15 cellular contexts compared by ENCODE assay signal in the genomic region with DNA sequence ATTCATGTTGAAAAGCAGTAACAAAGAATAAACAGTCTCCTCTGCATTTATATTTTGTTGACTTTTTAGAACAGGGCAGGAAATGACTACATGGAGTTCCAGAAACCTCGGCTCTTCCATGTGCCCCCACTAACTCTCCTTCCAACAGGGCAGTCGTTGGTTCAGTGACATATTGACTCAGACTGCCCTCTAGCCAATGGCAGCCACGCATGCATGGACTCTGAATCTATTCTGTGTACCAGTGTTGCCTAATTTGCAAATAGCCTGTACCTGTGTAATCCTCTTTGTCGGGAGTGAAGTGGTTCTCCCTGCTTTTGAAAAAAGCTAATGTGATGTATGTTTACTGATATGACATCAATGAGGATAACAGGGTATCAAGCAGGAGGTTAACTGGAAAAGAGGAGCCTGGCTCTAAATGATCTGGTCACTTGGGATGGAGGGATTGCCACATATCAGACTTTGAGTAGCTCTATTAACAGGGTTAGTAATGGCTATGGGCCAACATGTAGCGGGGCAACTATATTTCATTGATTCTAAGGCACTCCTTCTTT. TPM values are rescaled to one million over a fixed set of nuclear protein-coding genes. Genes with fewer than 3 reads are reported as not detected.
DNase-seq lines count a peak whose midpoint lies in the region; ATAC-seq and TF ChIP-seq lines count a peak whose summit lies in the region.
"Had no signal": no experiment of that assay in that cellular context is flagged by ENCODE, and none has a peak within 500 bp of the region (broad histone marks: within the 10 kb centered on the region; RNA-seq: fewer than 3 reads in every experiment).

No MANE protein-coding gene starts in this region.

- no peaks in the 10 kb centered on the region for H3K79me2 ChIP-seq in ACC112 (ENCODE audit: control insufficient read depth, insufficient read depth, low read length, unreplicated experiment)

- no peak overlapping the region for H3K4me3 Mint-ChIP-seq in HFFc6
- no peak overlapping the region for H3K4me3 Mint-ChIP-seq in activated T-cell treated with anti-CD3 and anti-CD28 coated beads, Interleukin-2, amount 50 U/mL, for 4 hours
- H3K4me3 Mint-ChIP-seq: activated CD8-positive, alpha-beta T cell treated with anti-CD3 and anti-CD28 coated beads for 36 hours had no signal

- ATAC-seq in SK-N-SH treated with all-trans-retinoic acid at 6 μM for 48 hours (0 out of 3 replicates have a peak, but pooled peaks have one; percentile 34), HG03378 (IDR thresholded peaks at IDR 0.05; ENCODE audit: unreplicated experiment) (no peak)
- no peak for ATAC-seq in activated T-cell treated with anti-CD3 and anti-CD28 coated beads, Interleukin-2, amount 50 U/mL, for 4 hours
- ATAC-seq: activated CD8-positive, alpha-beta T cell treated with anti-CD3 and anti-CD28 coated beads for 36 hours had no signal

- H3K4me3 ChIP-seq in ACC112 (ENCODE audit: low read depth, low read length), result 0 out of 2 replicates have a peak overlapping the region, but pooled peaks have one; percentile 9
- H3K4me3 ChIP-seq: PC-9, vagina had no signal

- TF ChIP-seq CTCF in HFFc6 (IDR thresholded peaks at IDR 0.05), result no peak

- no peaks in the 10 kb centered on the region for H3K36me3 ChIP-seq in ACC112 (ENCODE audit: insufficient read depth, low read length)
- H3K36me3 ChIP-seq: vagina had no signal

- H3K4me1 ChIP-seq in ACC112 (ENCODE audit: control insufficient read depth, insufficient read depth, low read length, unreplicated experiment), result peaks cover 16% of the 10 kb centered on the region
- H3K4me1 ChIP-seq: vagina had no signal

- peaks cover 10% of the 10 kb centered on the region for H3K36me3 Mint-ChIP-seq in HFFc6 (ENCODE audit: low read depth)
- no peaks in the 10 kb centered on the region for H3K36me3 Mint-ChIP-seq in activated T-cell treated with anti-CD3 and anti-CD28 coated beads, Interleukin-2, amount 50 U/mL, for 4 hours (ENCODE audit: insufficient read depth)

- no peaks in the 10 kb centered on the region for H3K27me3 ChIP-seq in ACC112 (ENCODE audit: insufficient read depth, low read length)
- H3K27me3 ChIP-seq: vagina had no signal

- H3K27ac Mint-ChIP-seq in HFFc6, result no peak overlapping the region
- H3K27ac Mint-ChIP-seq: activated CD8-positive, alpha-beta T cell treated with anti-CD3 and anti-CD28 coated beads for 36 hours had no signal

- peaks cover 19% of the 10 kb centered on the region for H3K4me1 Mint-ChIP-seq in HFFc6 (ENCODE audit: low read depth)
- no peaks in the 10 kb centered on the region for H3K4me1 Mint-ChIP-seq in activated T-cell treated with anti-CD3 and anti-CD28 coated beads, Interleukin-2, amount 50 U/mL, for 4 hours (ENCODE audit: low read depth)

- peaks cover 17% of the 10 kb centered on the region for H3K27me3 Mint-ChIP-seq in HFFc6 (ENCODE audit: insufficient read depth)
- peaks cover 28% of the 10 kb centered on the region for H3K27me3 Mint-ChIP-seq in activated T-cell treated with anti-CD3 and anti-CD28 coated beads, Interleukin-2, amount 50 U/mL, for 4 hours (ENCODE audit: low read depth)

- DNase-seq in HFFc6, result peak; percentile 5
- peak; percentile 23 for DNase-seq in iris pigment epithelial cell (ENCODE audit: low read depth)
- DNase-seq in AG08395 (ENCODE audit: low spot score), result no peak
- DNase-seq in activated T-cell treated with anti-CD3 and anti-CD28 coated beads, Interleukin-2, amount 50 U/mL, for 4 hours, result no peak
- no peak for DNase-seq in GF-D8 (lab: John Stamatoyannopoulos, UW)
- DNase-seq: activated CD8-positive, alpha-beta T cell treated with anti-CD3 and anti-CD28 coated beads for 36 hours; erythroblast; NCI-H2171; PC-9; T-helper 2 cell had no signal

- H3K9me3 Mint-ChIP-seq in HFFc6, result peaks cover 17% of the 10 kb centered on the region
- peaks cover 5% of the 10 kb centered on the region for H3K9me3 Mint-ChIP-seq in activated T-cell treated with anti-CD3 and anti-CD28 coated beads, Interleukin-2, amount 50 U/mL, for 4 hours
- H3K9me3 Mint-ChIP-seq: activated CD8-positive, alpha-beta T cell treated with anti-CD3 and anti-CD28 coated beads for 36 hours had no signal

- H3K27ac ChIP-seq in ACC112 (ENCODE audit: low read depth, low read length), result no peak overlapping the region
- H3K27ac ChIP-seq: PC-9, vagina had no signal

- H2AFZ ChIP-seq in ACC112 (ENCODE audit: low read length, unreplicated experiment), result peak overlapping the region; percentile 90
- H2AFZ ChIP-seq: PC-9 had no signal

TF ChIP-seq in SK-N-SH treated with all-trans-retinoic acid at 6 μM for 48 hours, 23 proteins besides CTCF, POLR2A, EP300 and RAD21:
- no peak for TF ChIP-seq ISL1 (CRISPR knock-in tag; IDR thresholded peaks at IDR 0.05)
- TF ChIP-seq, protein P1, sequence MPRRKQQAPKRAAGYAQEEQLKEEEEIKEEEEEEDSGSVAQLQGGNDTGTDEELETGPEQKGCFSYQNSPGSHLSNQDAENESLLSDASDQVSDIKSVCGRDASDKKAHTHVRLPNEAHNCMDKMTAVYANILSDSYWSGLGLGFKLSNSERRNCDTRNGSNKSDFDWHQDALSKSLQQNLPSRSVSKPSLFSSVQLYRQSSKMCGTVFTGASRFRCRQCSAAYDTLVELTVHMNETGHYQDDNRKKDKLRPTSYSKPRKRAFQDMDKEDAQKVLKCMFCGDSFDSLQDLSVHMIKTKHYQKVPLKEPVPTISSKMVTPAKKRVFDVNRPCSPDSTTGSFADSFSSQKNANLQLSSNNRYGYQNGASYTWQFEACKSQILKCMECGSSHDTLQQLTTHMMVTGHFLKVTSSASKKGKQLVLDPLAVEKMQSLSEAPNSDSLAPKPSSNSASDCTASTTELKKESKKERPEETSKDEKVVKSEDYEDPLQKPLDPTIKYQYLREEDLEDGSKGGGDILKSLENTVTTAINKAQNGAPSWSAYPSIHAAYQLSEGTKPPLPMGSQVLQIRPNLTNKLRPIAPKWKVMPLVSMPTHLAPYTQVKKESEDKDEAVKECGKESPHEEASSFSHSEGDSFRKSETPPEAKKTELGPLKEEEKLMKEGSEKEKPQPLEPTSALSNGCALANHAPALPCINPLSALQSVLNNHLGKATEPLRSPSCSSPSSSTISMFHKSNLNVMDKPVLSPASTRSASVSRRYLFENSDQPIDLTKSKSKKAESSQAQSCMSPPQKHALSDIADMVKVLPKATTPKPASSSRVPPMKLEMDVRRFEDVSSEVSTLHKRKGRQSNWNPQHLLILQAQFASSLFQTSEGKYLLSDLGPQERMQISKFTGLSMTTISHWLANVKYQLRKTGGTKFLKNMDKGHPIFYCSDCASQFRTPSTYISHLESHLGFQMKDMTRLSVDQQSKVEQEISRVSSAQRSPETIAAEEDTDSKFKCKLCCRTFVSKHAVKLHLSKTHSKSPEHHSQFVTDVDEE (CRISPR knock-in tag; IDR thresholded peaks at IDR 0.05), result no peak
- TF ChIP-seq PPARA (CRISPR knock-in tag; IDR thresholded peaks at IDR 0.05; ENCODE audit: borderline replicate concordance), result no peak
- TF ChIP-seq RARB (CRISPR knock-in tag; IDR thresholded peaks at IDR 0.05), result no peak
- TF ChIP-seq, protein P2, sequence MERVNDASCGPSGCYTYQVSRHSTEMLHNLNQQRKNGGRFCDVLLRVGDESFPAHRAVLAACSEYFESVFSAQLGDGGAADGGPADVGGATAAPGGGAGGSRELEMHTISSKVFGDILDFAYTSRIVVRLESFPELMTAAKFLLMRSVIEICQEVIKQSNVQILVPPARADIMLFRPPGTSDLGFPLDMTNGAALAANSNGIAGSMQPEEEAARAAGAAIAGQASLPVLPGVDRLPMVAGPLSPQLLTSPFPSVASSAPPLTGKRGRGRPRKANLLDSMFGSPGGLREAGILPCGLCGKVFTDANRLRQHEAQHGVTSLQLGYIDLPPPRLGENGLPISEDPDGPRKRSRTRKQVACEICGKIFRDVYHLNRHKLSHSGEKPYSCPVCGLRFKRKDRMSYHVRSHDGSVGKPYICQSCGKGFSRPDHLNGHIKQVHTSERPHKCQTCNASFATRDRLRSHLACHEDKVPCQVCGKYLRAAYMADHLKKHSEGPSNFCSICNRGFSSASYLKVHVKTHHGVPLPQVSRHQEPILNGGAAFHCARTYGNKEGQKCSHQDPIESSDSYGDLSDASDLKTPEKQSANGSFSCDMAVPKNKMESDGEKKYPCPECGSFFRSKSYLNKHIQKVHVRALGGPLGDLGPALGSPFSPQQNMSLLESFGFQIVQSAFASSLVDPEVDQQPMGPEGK (CRISPR knock-in tag; IDR thresholded peaks at IDR 0.05; ENCODE audit: borderline replicate concordance), result no peak
- no peak for TF ChIP-seq ZNF565 (CRISPR knock-in tag; conservative IDR thresholded peaks at IDR 0.05; ENCODE audit: low read depth)
- TF ChIP-seq OSR1 (CRISPR knock-in tag; IDR thresholded peaks at IDR 0.05), result no peak
- TF ChIP-seq TOX (CRISPR knock-in tag; IDR thresholded peaks at IDR 0.05; ENCODE audit: borderline replicate concordance), result no peak
- TF ChIP-seq ESRRG (CRISPR knock-in tag; IDR thresholded peaks at IDR 0.05), result no peak
- TF ChIP-seq ZC3H10 (CRISPR knock-in tag; IDR thresholded peaks at IDR 0.05), result no peak
- TF ChIP-seq ZFP3 (CRISPR knock-in tag; IDR thresholded peaks at IDR 0.05), result no peak
- TF ChIP-seq, protein P3, sequence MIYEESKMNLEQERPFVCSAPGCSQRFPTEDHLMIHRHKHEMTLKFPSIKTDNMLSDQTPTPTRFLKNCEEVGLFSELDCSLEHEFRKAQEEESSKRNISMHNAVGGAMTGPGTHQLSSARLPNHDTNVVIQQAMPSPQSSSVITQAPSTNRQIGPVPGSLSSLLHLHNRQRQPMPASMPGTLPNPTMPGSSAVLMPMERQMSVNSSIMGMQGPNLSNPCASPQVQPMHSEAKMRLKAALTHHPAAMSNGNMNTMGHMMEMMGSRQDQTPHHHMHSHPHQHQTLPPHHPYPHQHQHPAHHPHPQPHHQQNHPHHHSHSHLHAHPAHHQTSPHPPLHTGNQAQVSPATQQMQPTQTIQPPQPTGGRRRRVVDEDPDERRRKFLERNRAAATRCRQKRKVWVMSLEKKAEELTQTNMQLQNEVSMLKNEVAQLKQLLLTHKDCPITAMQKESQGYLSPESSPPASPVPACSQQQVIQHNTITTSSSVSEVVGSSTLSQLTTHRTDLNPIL (CRISPR knock-in tag; IDR thresholded peaks at IDR 0.05; ENCODE audit: low read depth), result no peak

RNA-seq across cellular contexts. Expression of a gene that starts 19.9 kb away (rescaled TPM):
- not detected for total RNA-seq in HFFc6 (2021; fragmentation: NEBNext Ultra II Directional; extraction: Animal tissue kit (Norgen Biotek cat#: 25700))
- total RNA-seq in activated T-cell treated with anti-CD3 and anti-CD28 coated beads, Interleukin-2, amount 50 U/mL, for 4 hours, result not detected
- total RNA-seq: activated CD8-positive, alpha-beta T cell treated with anti-CD3 and anti-CD28 coated beads for 36 hours; PC-9; posterior vena cava; vagina had no signal

Comparison
In these comparisons a context has a peak if more than half of its experiments do, and no peak if none do; other contexts are left out.
1. DNase-seq: peak in HFFc6 (single experiment) and iris pigment epithelial cell (single experiment); none in AG08395 (single experiment), activated T-cell treated with anti-CD3 and anti-CD28 coated beads, Interleukin-2, amount 50 U/mL, for 4 hours (single experiment) and GF-D8 (single experiment).